ENCODE assay signal across 1 cellular context in the genomic region with DNA sequence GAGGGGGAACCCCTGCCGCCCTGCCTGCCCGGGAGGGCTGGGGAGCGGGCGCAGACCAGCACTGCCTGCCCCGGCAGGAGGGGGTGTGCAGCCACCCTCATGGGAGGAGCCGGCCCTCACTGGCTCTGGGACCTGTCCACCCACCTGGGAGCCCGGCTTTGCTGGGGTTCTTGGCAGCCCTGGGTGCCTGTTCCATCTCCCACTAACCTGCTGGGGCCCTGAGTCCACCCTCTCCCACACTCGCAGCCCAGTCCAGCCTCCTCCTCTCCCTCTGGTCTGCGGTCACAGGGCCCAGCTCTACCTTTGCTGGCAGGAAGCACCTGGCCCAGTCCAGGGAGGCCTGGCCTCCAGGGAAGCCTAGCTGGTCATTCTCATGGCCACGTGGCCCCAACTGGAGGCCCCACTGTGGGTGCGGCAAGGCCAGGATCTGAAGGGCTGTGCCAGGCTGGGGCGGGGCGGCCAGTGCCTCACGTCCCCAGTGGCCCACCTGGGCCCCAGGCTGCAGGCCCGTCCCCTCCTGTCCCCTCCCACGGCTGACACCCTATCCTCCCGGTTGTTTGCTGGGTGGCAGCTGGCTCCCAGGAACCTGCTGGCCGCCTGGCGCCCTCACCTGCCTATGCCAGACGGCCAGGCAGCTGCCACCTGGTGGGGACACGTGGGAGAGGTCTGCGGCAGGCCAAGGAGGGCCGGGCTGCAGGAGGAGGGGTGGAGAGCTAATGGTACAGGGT.
TF ChIP-seq lines count a peak whose summit lies in the region.

A gene (minus strand): TSS at position 393 of the 728 bp plus-strand sequence. CDS start 721 bp downstream, outside the sequence.

TF ChIP-seq in HepG2, 621 proteins besides CTCF, POLR2A, EP300 and RAD21 (continued from another document and continues in another):
- TF ChIP-seq, protein P1, sequence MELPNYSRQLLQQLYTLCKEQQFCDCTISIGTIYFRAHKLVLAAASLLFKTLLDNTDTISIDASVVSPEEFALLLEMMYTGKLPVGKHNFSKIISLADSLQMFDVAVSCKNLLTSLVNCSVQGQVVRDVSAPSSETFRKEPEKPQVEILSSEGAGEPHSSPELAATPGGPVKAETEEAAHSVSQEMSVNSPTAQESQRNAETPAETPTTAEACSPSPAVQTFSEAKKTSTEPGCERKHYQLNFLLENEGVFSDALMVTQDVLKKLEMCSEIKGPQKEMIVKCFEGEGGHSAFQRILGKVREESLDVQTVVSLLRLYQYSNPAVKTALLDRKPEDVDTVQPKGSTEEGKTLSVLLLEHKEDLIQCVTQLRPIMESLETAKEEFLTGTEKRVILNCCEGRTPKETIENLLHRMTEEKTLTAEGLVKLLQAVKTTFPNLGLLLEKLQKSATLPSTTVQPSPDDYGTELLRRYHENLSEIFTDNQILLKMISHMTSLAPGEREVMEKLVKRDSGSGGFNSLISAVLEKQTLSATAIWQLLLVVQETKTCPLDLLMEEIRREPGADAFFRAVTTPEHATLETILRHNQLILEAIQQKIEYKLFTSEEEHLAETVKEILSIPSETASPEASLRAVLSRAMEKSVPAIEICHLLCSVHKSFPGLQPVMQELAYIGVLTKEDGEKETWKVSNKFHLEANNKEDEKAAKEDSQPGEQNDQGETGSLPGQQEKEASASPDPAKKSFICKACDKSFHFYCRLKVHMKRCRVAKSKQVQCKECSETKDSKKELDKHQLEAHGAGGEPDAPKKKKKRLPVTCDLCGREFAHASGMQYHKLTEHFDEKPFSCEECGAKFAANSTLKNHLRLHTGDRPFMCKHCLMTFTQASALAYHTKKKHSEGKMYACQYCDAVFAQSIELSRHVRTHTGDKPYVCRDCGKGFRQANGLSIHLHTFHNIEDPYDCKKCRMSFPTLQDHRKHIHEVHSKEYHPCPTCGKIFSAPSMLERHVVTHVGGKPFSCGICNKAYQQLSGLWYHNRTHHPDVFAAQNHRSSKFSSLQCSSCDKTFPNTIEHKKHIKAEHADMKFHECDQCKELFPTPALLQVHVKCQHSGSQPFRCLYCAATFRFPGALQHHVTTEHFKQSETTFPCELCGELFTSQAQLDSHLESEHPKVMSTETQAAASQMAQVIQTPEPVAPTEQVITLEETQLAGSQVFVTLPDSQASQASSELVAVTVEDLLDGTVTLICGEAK (IDR thresholded peaks at IDR 0.05): no peak
- TF ChIP-seq, protein P1 (CRISPR knock-in tag; IDR thresholded peaks at IDR 0.05): no peak
- TF ChIP-seq ZSCAN20 (CRISPR knock-in tag; IDR thresholded peaks at IDR 0.05; ENCODE audit: borderline replicate concordance) (peak; percentile 87; the same call in 1 of the 2 replicates), BRD4 (CRISPR knock-in tag; IDR thresholded peaks at IDR 0.05) (peak; percentile 95; the same call in 1 of the 2 replicates), ZNF883 (CRISPR knock-in tag; IDR thresholded peaks at IDR 0.05; ENCODE audit: not compliant biosample characterization) (peak; percentile 89), KDM6A (CRISPR knock-in tag; IDR thresholded peaks at IDR 0.05; ENCODE audit: low read depth) (peak; percentile 64), ZNF44 (CRISPR knock-in tag; IDR thresholded peaks at IDR 0.05) (0 out of 2 replicates have a peak, but pooled peaks have one; percentile 54), THYN1 (CRISPR knock-in tag; IDR thresholded peaks at IDR 0.05; ENCODE audit: borderline replicate concordance, low read depth) (no peak), GFI1 (CRISPR knock-in tag; IDR thresholded peaks at IDR 0.05; ENCODE audit: borderline replicate concordance) (no peak), ZNF619 (CRISPR knock-in tag; IDR thresholded peaks at IDR 0.05) (peak; percentile 53; the same call in 1 of the 2 replicates), NR1H2 (CRISPR knock-in tag; IDR thresholded peaks at IDR 0.05; ENCODE audit: borderline replicate concordance, low read depth) (no peak), NAIF1 (CRISPR knock-in tag; IDR thresholded peaks at IDR 0.05; ENCODE audit: borderline replicate concordance) (no peak), SIN3B (IDR thresholded peaks at IDR 0.05; ENCODE audit: low read length) (no peak), HDAC6 (IDR thresholded peaks at IDR 0.05; ENCODE audit: low read depth, low read length) (no peak), ZNF350 (CRISPR knock-in tag; IDR thresholded peaks at IDR 0.05; ENCODE audit: borderline replicate concordance, low read depth) (peak; percentile 93), ZNF670 (CRISPR knock-in tag; IDR thresholded peaks at IDR 0.05; ENCODE audit: borderline replicate concordance) (no peak), ZNF678 (CRISPR knock-in tag; IDR thresholded peaks at IDR 0.05) (no peak), THAP11 (CRISPR knock-in tag; IDR thresholded peaks at IDR 0.05) (peak; percentile 77), CBX2 (IDR thresholded peaks at IDR 0.05; ENCODE audit: low read depth, low read length) (no peak), CBX2 (CRISPR knock-in tag; IDR thresholded peaks at IDR 0.05; ENCODE audit: low read depth) (no peak), ELF4 (CRISPR knock-in tag; IDR thresholded peaks at IDR 0.05; ENCODE audit: borderline replicate concordance) (no peak), ZNF775 (CRISPR knock-in tag; IDR thresholded peaks at IDR 0.05; ENCODE audit: borderline replicate concordance) (no peak), HNF4A (CRISPR knock-in tag; IDR thresholded peaks at IDR 0.05) (peak; percentile 42; the same call in 1 of the 2 replicates), PAX8 (CRISPR knock-in tag; IDR thresholded peaks at IDR 0.05; ENCODE audit: borderline replicate concordance) (no peak), ATM (IDR thresholded peaks at IDR 0.05; ENCODE audit: borderline replicate concordance) (no peak), MTA1 (CRISPR knock-in tag; IDR thresholded peaks at IDR 0.05; ENCODE audit: borderline replicate concordance) (peak; percentile 91; the same call in 1 of the 2 replicates), GATAD1 (CRISPR knock-in tag; IDR thresholded peaks at IDR 0.05) (peak; percentile 67)
- TF ChIP-seq, protein P2, sequence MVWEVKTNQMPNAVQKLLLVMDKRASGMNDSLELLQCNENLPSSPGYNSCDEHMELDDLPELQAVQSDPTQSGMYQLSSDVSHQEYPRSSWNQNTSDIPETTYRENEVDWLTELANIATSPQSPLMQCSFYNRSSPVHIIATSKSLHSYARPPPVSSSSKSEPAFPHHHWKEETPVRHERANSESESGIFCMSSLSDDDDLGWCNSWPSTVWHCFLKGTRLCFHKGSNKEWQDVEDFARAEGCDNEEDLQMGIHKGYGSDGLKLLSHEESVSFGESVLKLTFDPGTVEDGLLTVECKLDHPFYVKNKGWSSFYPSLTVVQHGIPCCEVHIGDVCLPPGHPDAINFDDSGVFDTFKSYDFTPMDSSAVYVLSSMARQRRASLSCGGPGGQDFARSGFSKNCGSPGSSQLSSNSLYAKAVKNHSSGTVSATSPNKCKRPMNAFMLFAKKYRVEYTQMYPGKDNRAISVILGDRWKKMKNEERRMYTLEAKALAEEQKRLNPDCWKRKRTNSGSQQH (CRISPR knock-in tag; IDR thresholded peaks at IDR 0.05; ENCODE audit: low read depth): peak; percentile 69; the same call in 1 of the 2 replicates
- TF ChIP-seq, protein P3, sequence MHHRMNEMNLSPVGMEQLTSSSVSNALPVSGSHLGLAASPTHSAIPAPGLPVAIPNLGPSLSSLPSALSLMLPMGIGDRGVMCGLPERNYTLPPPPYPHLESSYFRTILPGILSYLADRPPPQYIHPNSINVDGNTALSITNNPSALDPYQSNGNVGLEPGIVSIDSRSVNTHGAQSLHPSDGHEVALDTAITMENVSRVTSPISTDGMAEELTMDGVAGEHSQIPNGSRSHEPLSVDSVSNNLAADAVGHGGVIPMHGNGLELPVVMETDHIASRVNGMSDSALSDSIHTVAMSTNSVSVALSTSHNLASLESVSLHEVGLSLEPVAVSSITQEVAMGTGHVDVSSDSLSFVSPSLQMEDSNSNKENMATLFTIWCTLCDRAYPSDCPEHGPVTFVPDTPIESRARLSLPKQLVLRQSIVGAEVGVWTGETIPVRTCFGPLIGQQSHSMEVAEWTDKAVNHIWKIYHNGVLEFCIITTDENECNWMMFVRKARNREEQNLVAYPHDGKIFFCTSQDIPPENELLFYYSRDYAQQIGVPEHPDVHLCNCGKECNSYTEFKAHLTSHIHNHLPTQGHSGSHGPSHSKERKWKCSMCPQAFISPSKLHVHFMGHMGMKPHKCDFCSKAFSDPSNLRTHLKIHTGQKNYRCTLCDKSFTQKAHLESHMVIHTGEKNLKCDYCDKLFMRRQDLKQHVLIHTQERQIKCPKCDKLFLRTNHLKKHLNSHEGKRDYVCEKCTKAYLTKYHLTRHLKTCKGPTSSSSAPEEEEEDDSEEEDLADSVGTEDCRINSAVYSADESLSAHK (CRISPR knock-in tag; IDR thresholded peaks at IDR 0.05; ENCODE audit: borderline replicate concordance): no peak
- TF ChIP-seq, protein P4, sequence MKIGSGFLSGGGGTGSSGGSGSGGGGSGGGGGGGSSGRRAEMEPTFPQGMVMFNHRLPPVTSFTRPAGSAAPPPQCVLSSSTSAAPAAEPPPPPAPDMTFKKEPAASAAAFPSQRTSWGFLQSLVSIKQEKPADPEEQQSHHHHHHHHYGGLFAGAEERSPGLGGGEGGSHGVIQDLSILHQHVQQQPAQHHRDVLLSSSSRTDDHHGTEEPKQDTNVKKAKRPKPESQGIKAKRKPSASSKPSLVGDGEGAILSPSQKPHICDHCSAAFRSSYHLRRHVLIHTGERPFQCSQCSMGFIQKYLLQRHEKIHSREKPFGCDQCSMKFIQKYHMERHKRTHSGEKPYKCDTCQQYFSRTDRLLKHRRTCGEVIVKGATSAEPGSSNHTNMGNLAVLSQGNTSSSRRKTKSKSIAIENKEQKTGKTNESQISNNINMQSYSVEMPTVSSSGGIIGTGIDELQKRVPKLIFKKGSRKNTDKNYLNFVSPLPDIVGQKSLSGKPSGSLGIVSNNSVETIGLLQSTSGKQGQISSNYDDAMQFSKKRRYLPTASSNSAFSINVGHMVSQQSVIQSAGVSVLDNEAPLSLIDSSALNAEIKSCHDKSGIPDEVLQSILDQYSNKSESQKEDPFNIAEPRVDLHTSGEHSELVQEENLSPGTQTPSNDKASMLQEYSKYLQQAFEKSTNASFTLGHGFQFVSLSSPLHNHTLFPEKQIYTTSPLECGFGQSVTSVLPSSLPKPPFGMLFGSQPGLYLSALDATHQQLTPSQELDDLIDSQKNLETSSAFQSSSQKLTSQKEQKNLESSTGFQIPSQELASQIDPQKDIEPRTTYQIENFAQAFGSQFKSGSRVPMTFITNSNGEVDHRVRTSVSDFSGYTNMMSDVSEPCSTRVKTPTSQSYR (CRISPR knock-in tag; IDR thresholded peaks at IDR 0.05; ENCODE audit: borderline replicate concordance): no peak
- TF ChIP-seq, protein P5, sequence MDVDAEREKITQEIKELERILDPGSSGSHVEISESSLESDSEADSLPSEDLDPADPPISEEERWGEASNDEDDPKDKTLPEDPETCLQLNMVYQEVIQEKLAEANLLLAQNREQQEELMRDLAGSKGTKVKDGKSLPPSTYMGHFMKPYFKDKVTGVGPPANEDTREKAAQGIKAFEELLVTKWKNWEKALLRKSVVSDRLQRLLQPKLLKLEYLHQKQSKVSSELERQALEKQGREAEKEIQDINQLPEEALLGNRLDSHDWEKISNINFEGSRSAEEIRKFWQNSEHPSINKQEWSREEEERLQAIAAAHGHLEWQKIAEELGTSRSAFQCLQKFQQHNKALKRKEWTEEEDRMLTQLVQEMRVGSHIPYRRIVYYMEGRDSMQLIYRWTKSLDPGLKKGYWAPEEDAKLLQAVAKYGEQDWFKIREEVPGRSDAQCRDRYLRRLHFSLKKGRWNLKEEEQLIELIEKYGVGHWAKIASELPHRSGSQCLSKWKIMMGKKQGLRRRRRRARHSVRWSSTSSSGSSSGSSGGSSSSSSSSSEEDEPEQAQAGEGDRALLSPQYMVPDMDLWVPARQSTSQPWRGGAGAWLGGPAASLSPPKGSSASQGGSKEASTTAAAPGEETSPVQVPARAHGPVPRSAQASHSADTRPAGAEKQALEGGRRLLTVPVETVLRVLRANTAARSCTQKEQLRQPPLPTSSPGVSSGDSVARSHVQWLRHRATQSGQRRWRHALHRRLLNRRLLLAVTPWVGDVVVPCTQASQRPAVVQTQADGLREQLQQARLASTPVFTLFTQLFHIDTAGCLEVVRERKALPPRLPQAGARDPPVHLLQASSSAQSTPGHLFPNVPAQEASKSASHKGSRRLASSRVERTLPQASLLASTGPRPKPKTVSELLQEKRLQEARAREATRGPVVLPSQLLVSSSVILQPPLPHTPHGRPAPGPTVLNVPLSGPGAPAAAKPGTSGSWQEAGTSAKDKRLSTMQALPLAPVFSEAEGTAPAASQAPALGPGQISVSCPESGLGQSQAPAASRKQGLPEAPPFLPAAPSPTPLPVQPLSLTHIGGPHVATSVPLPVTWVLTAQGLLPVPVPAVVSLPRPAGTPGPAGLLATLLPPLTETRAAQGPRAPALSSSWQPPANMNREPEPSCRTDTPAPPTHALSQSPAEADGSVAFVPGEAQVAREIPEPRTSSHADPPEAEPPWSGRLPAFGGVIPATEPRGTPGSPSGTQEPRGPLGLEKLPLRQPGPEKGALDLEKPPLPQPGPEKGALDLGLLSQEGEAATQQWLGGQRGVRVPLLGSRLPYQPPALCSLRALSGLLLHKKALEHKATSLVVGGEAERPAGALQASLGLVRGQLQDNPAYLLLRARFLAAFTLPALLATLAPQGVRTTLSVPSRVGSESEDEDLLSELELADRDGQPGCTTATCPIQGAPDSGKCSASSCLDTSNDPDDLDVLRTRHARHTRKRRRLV (CRISPR knock-in tag; IDR thresholded peaks at IDR 0.05): peak; percentile 69
- TF ChIP-seq, protein P6, sequence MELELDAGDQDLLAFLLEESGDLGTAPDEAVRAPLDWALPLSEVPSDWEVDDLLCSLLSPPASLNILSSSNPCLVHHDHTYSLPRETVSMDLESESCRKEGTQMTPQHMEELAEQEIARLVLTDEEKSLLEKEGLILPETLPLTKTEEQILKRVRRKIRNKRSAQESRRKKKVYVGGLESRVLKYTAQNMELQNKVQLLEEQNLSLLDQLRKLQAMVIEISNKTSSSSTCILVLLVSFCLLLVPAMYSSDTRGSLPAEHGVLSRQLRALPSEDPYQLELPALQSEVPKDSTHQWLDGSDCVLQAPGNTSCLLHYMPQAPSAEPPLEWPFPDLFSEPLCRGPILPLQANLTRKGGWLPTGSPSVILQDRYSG (CRISPR knock-in tag; IDR thresholded peaks at IDR 0.05): peak; percentile 85
